Comparison of ENCODE assay signal across 8 cellular contexts in genomic region chr12:50132505-50133135, GRCh38. TPM values are rescaled to one million over a fixed set of nuclear protein-coding genes. Genes with fewer than 3 reads are reported as not detected.
DNase-seq lines count a peak whose midpoint lies in the region; TF ChIP-seq lines count a peak whose summit lies in the region.

No MANE protein-coding gene starts in this region.

- H3K4me2 ChIP-seq in OCI-LY3 (ENCODE audit: low read length) (no peak overlapping the region), parathyroid adenoma (ENCODE audit: low read length) (no peak overlapping the region)

- H3K4me1 ChIP-seq in OCI-LY3 (ENCODE audit: low read length) (no peaks in the 10 kb centered on the region), parathyroid adenoma (no peaks in the 10 kb centered on the region)

- intact Hi-C loops in dorsolateral prefrontal cortex (cut with DNase I), result loop anchor here in 1 of 2 donors (5.0 kb wide), 1 partner anchor 35 kb away; the partner anchor contains the start of gene CERS5

- H3K9ac ChIP-seq in OCI-LY3 (ENCODE audit: low read length) (no peak overlapping the region), parathyroid adenoma (no peak overlapping the region)

- no peak overlapping the region for H3K4me3 Mint-ChIP-seq in activated naive CD4-positive, alpha-beta T cell treated with anti-CD3 and anti-CD28 coated beads, Interleukin-2, amount 10 ng/mL, durations not matched to agents 7 days and 5 days

- no peak for DNase-seq in activated naive CD4-positive, alpha-beta T cell treated with anti-CD3 and anti-CD28 coated beads, Interleukin-2, amount 10 ng/mL, durations not matched to agents 7 days and 5 days
- no peak for DNase-seq in activated naive CD4-positive, alpha-beta T cell (lab: John Stamatoyannopoulos, UW)
- DNase-seq in dorsolateral prefrontal cortex, result no peak
- DNase-seq in NCI-H1694 (lab: John Stamatoyannopoulos, UW), result no peak
- DNase-seq in NK-92 (lab: John Stamatoyannopoulos, UW; ENCODE audit: unreplicated experiment), result no peak
- no peak for DNase-seq in NCI-H2081 treated with DMSO at 0.1 percent for 48 hours (lab: John Stamatoyannopoulos, UW)

- no peaks in the 10 kb centered on the region for H3K9me3 Mint-ChIP-seq in activated naive CD4-positive, alpha-beta T cell treated with anti-CD3 and anti-CD28 coated beads, Interleukin-2, amount 10 ng/mL, durations not matched to agents 7 days and 5 days

- H3K9me3 ChIP-seq in OCI-LY3 (ENCODE audit: insufficient read depth, low read length) (no peaks in the 10 kb centered on the region), parathyroid adenoma (ENCODE audit: control insufficient read depth, low read length) (no peaks in the 10 kb centered on the region)

- peak overlapping the region; percentile 9 for H3K27ac Mint-ChIP-seq in activated naive CD4-positive, alpha-beta T cell treated with anti-CD3 and anti-CD28 coated beads, Interleukin-2, amount 10 ng/mL, durations not matched to agents 7 days and 5 days

- H3K27ac ChIP-seq in OCI-LY3 (ENCODE audit: low read length) (no peak overlapping the region), dorsolateral prefrontal cortex (peak overlapping the region in 43 of 59 donors; percentile 3 to 76 (median 43)), parathyroid adenoma (no peak overlapping the region)

- H2AFZ ChIP-seq in OCI-LY3 (ENCODE audit: low read depth, low read length), result no peak overlapping the region
- H2AFZ ChIP-seq in parathyroid adenoma, result no peak overlapping the region

- peaks cover 40% of the 10 kb centered on the region for H3K36me3 Mint-ChIP-seq in activated naive CD4-positive, alpha-beta T cell treated with anti-CD3 and anti-CD28 coated beads, Interleukin-2, amount 10 ng/mL, durations not matched to agents 7 days and 5 days

- H3K36me3 ChIP-seq in OCI-LY3 (replicated peaks; ENCODE audit: low read depth, low read length) (peaks cover 48% of the 10 kb centered on the region), parathyroid adenoma (ENCODE audit: control insufficient read depth, insufficient read depth, low read length) (no peaks in the 10 kb centered on the region)

- TF ChIP-seq CTCF in OCI-LY3 (IDR thresholded peaks at IDR 0.05; ENCODE audit: low read depth, low read length) (peak; percentile 50), dorsolateral prefrontal cortex (IDR thresholded peaks at IDR 0.05 in 54 of 56, conservative IDR thresholded peaks at IDR 0.05 in 2 of 56; ENCODE audit: low read depth in 1 of 56, partially characterized antibody in 56 of 56) (peak in 53 of 56 donors; percentile 32 to 80 (median 63)), parathyroid adenoma (IDR thresholded peaks at IDR 0.05) (peak; percentile 44)

- CTCF ChIA-PET in activated naive CD4-positive, alpha-beta T cell treated with anti-CD3 and anti-CD28 coated beads, Interleukin-2, amount 10 ng/mL, durations not matched to agents 7 days and 5 days (lab: Charles Lee), result interaction anchor here (0.5 to 3.6 kb wide), 27 partner anchors 10 to 547 kb away, joined by 3 to 24 read pairs (median 4); partner anchors contain the start of genes CERS5, COX14 and LIMA1

- H3K79me2 ChIP-seq in OCI-LY3 (ENCODE audit: low read length) (no peaks in the 10 kb centered on the region), parathyroid adenoma (peaks cover 14% of the 10 kb centered on the region)

- no peaks in the 10 kb centered on the region for H3K27me3 Mint-ChIP-seq in activated naive CD4-positive, alpha-beta T cell treated with anti-CD3 and anti-CD28 coated beads, Interleukin-2, amount 10 ng/mL, durations not matched to agents 7 days and 5 days

- H3K4me3 ChIP-seq in OCI-LY3 (ENCODE audit: low read length) (no peak overlapping the region), dorsolateral prefrontal cortex (no peak overlapping the region), parathyroid adenoma (ENCODE audit: low read depth, low read length) (no peak overlapping the region)

- no peaks in the 10 kb centered on the region for H3K27me3 ChIP-seq in OCI-LY3 (ENCODE audit: low read depth, low read length)
- H3K27me3 ChIP-seq in dorsolateral prefrontal cortex, result no peaks in the 10 kb centered on the region
- no peaks in the 10 kb centered on the region for H3K27me3 ChIP-seq in parathyroid adenoma (ENCODE audit: control insufficient read depth, insufficient read depth, low read length)

- H4K20me1 ChIP-seq in OCI-LY3 (ENCODE audit: insufficient read depth, low read length), result no peaks in the 10 kb centered on the region

- no peaks in the 10 kb centered on the region for H3K4me1 Mint-ChIP-seq in activated naive CD4-positive, alpha-beta T cell treated with anti-CD3 and anti-CD28 coated beads, Interleukin-2, amount 10 ng/mL, durations not matched to agents 7 days and 5 days

RNA-seq across cellular contexts. Expression of gene COX14, which starts 20.6 kb away (rescaled TPM):
- total RNA-seq in dorsolateral prefrontal cortex, result 10 to 100 TPM; 34.1 to 74.3 (median 53.9) TPM

RNA-seq across cellular contexts. Expression of gene GPD1, which starts 28.8 kb away (rescaled TPM):
- 10 to 100 TPM in 35 of 120 experiments, 1 to 10 TPM in 85; 2.0 to 47.2 (median 7.3) TPM for total RNA-seq in dorsolateral prefrontal cortex

RNA-seq across cellular contexts. Expression of gene CERS5, which starts 34.5 kb away (rescaled TPM):
- total RNA-seq in dorsolateral prefrontal cortex, result 100 to 1,000 TPM in 13 of 120 experiments, 10 to 100 TPM in 107; 48.2 to 123 (median 77.2) TPM

RNA-seq across cellular contexts. Expression of gene SMARCD1, which starts 47.5 kb away (rescaled TPM):
- 10 to 100 TPM; 30.8 to 66.7 (median 44.2) TPM for total RNA-seq in dorsolateral prefrontal cortex

Comparison
In these comparisons a context has a peak if more than half of its experiments do, and no peak if none do; other contexts are left out.
1. H3K27ac ChIP-seq: peak in dorsolateral prefrontal cortex (43 of 59); none in OCI-LY3 (single experiment) and parathyroid adenoma (single experiment).
2. Peak in every context shown above with its lines, with median percentiles within 50 percentile points of each other: CTCF ChIP-seq.